ENCODE assay signal across 19 cellular contexts in the genomic region with DNA sequence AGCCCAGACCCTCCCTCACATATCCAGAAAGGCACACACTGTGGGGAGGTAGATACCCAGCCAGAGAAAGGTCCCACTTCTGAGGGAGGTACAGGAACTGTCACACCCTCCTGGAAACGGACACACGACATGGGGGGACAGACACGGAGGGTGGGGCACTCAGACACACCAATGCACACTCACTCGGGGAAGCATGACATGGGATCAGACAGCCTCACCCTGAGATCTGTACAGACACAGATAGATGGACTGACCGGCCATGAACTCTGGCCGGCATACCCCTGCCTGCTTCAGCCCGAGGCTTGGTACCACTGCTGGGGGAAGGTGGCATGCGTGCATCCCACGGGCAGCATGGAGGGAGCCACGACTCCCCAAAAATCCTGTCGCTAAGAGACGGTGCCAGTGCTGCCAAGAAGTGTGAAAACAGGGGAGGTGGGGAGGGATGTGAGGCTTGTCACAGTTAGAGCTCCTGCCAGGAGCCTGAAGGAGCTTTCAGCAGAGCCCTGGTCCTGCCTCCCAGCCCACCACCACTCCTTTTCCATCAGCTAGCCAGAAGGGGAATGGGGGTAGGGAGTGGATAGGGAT. TPM values are rescaled to one million over a fixed set of nuclear protein-coding genes. Genes with fewer than 3 reads are reported as not detected.
A peak's percentile ranks its signal among the peaks of the same experiment; 100 is the strongest.
DNase-seq lines count a peak whose midpoint lies in the region; ATAC-seq and TF ChIP-seq lines count a peak whose summit lies in the region.
"Had no signal": no experiment of that assay in that cellular context is flagged by ENCODE, and none has a peak within 500 bp of the region (broad histone marks: within the 10 kb centered on the region; RNA-seq: fewer than 3 reads in every experiment).

No MANE protein-coding gene starts in this region.

- POLR2A ChIA-PET in Caco-2 (lab: Charles Lee) = no interaction called here

- intact Hi-C loops in left colon (cut with DNase I, micrococcal nuclease) (no loop called here), Caco-2 (cut with micrococcal nuclease; ENCODE audit: unreplicated experiment) (no loop called here)

- no peaks in the 10 kb centered on the region for H3K27me3 ChIP-seq in Caco-2 (replicated peaks; ENCODE audit: control insufficient read depth, insufficient read depth, low read length)
- H3K27me3 ChIP-seq: BLaER1 had no signal

- H3K4me3 Mint-ChIP-seq in chondrocyte (ENCODE audit: unreplicated experiment) (no peak overlapping the region), Caco-2 (ENCODE audit: unreplicated experiment) (no peak overlapping the region)
- H3K4me3 Mint-ChIP-seq: CD8-positive, alpha-beta T cell had no signal

- CTCF ChIA-PET in Caco-2 (lab: Charles Lee) = interaction anchor here (2.4 kb wide), 1 partner anchor 14 kb away, joined by 6 read pairs; no protein-coding TSS in a partner anchor

- no peaks in the 10 kb centered on the region for H3K36me3 Mint-ChIP-seq in chondrocyte (ENCODE audit: low read depth)
- H3K36me3 Mint-ChIP-seq in Caco-2 (ENCODE audit: insufficient read depth, unreplicated experiment) = no peaks in the 10 kb centered on the region
- H3K36me3 Mint-ChIP-seq: CD8-positive, alpha-beta T cell had no signal

- H3K4me3 ChIP-seq in Caco-2 (ENCODE audit: low read depth, low read length) = no peak overlapping the region
- H3K4me3 ChIP-seq: BLaER1 had no signal

- H3K4me1 ChIP-seq in Caco-2 = peaks cover 4% of the 10 kb centered on the region; the same call in 1 of the 2 replicates

- in situ Hi-C loops in G401 (cut with HindIII; ENCODE audit: low sequenced_read_pairs) = no loop called here

- ATAC-seq in left colon = peak; percentile 64
- ATAC-seq: CD8-positive, alpha-beta T cell; PC-3 had no signal

- H3K9me3 Mint-ChIP-seq in chondrocyte (ENCODE audit: low read depth) (no peaks in the 10 kb centered on the region), Caco-2 (ENCODE audit: unreplicated experiment) (no peaks in the 10 kb centered on the region)
- H3K9me3 Mint-ChIP-seq: CD8-positive, alpha-beta T cell had no signal

- no peaks in the 10 kb centered on the region for H3K9me3 ChIP-seq in Caco-2
- H3K9me3 ChIP-seq: BLaER1 had no signal

- H3K36me3 ChIP-seq in Caco-2 (ENCODE audit: control insufficient read depth, insufficient read depth, low read length) = no peaks in the 10 kb centered on the region
- H3K36me3 ChIP-seq: BLaER1 had no signal

- H3K4me1 Mint-ChIP-seq in chondrocyte (ENCODE audit: low read depth) (no peaks in the 10 kb centered on the region), Caco-2 (ENCODE audit: low read depth, unreplicated experiment) (peaks cover 9% of the 10 kb centered on the region)

- peak; percentile 60 for DNase-seq in G401 (ENCODE audit: low spot score)
- DNase-seq in chondrocyte (ENCODE audit: low spot score) = peak; percentile 40
- DNase-seq in left colon = peak in 1 of 2 donors; percentile 21
- DNase-seq in putamen (ENCODE audit: low spot score) = peak; percentile 58
- DNase-seq in RKO (ENCODE audit: low spot score) = no peak
- no peak for DNase-seq in Caco-2
- no peak for DNase-seq in activated CD4-positive, alpha-beta T cell treated with anti-CD3 and anti-CD28 coated beads for 1 hour
- no peak for DNase-seq in mucosa of gallbladder (ENCODE audit: low spot score)
- DNase-seq: HCEC 1CT, KBM-7, MV-4-11, NCI-H1417 treated with DMSO at 0.1 percent for 48 hours, NCI-H1930, NCI-H2171, NCI-H774, PC-3 had no signal

- peaks cover 25% of the 10 kb centered on the region for H3K27me3 Mint-ChIP-seq in chondrocyte (ENCODE audit: low read depth)
- no peaks in the 10 kb centered on the region for H3K27me3 Mint-ChIP-seq in Caco-2 (ENCODE audit: insufficient read depth, unreplicated experiment)

- H3K27ac Mint-ChIP-seq in chondrocyte (ENCODE audit: unreplicated experiment) (no peak overlapping the region), Caco-2 (ENCODE audit: unreplicated experiment) (no peak overlapping the region)
- H3K27ac Mint-ChIP-seq: CD8-positive, alpha-beta T cell had no signal

- TF ChIP-seq CTCF in chondrocyte (IDR thresholded peaks at IDR 0.05) (no peak), Caco-2 (IDR thresholded peaks at IDR 0.05; ENCODE audit: insufficient read depth in 1 of 2, low read depth in 1 of 2, low read length in 1 of 2, severe bottlenecking in 1 of 2, unreplicated experiment in 1 of 2) (no peak)

- BruUV-seq in Caco-2 (replicated peaks; lab: Mats Ljungman, UMichigan) = no TSS peak

RNA-seq across cellular contexts. Expression of a gene that starts 0.6 kb away (rescaled TPM):
- total RNA-seq in G401 (2014; rRNA removed; shearing (Covaris generic)) = not detected in 2 replicates
- total RNA-seq in chondrocyte (not detected in 3 replicates), left colon (under 1 TPM; 0.28 to 0.31 TPM), Caco-2 (2022) (not detected in 2 replicates), mucosa of gallbladder (2.2 TPM)
- total RNA-seq: A172; CD8-positive, alpha-beta T cell; PC-3 had no signal

RNA-seq across cellular contexts. Expression of a gene that starts 20.1 kb away (rescaled TPM):
- 0.74 and 1.6 TPM in 2 replicates for total RNA-seq in G401 (2014; rRNA removed; shearing (Covaris generic))
- total RNA-seq in chondrocyte (0.34 to 0.60 TPM (median 0.54 TPM) in 3 replicates), left colon (1 to 10 TPM; 1.1 to 3.4 TPM), Caco-2 (2022) (0.88 and 1.00 TPM in 2 replicates), mucosa of gallbladder (1.6 TPM)
- total RNA-seq: PC-3 had no signal

RNA-seq across cellular contexts. Expression of a gene that starts 22.2 kb away (rescaled TPM):
- 64.7 and 86.2 TPM in 2 replicates for total RNA-seq in G401 (2014; rRNA removed; shearing (Covaris generic))
- 18.7 to 126 TPM (median 118 TPM) in 3 replicates for total RNA-seq in chondrocyte
- 100 to 1,000 TPM; 150 to 223 TPM for total RNA-seq in left colon
- total RNA-seq in Caco-2 (2022) = 132 and 146 TPM in 2 replicates
- 28.9 TPM for total RNA-seq in mucosa of gallbladder

RNA-seq across cellular contexts. Expression of a gene that starts 42.6 kb away (rescaled TPM):
- 93.8 and 125 TPM in 2 replicates for total RNA-seq in G401 (2014; rRNA removed; shearing (Covaris generic))
- total RNA-seq in chondrocyte (30.7 to 41.5 TPM (median 32.9 TPM) in 3 replicates), left colon (100 to 1,000 TPM; 101 to 107 TPM), Caco-2 (2022) (58.1 and 65.9 TPM in 2 replicates), mucosa of gallbladder (91.8 TPM)

RNA-seq across cellular contexts. Expression of a gene that starts 42.8 kb away (rescaled TPM):
- total RNA-seq in G401 (2014; rRNA removed; shearing (Covaris generic)) = 1.3 and 2.8 TPM in 2 replicates
- 1.2 to 1.6 TPM (median 1.3 TPM) in 3 replicates for total RNA-seq in chondrocyte
- 1 to 10 TPM; 1.2 to 1.5 TPM for total RNA-seq in left colon
- total RNA-seq in Caco-2 (2022) = 2.1 and 2.3 TPM in 2 replicates
- total RNA-seq in mucosa of gallbladder = 2.8 TPM
- total RNA-seq: A172 had no signal

Comparison
In these comparisons a context has a peak if more than half of its experiments do, and no peak if none do; other contexts are left out.
1. DNase-seq: peak in G401 (single experiment), chondrocyte (single experiment) and putamen (single experiment); none in RKO (single experiment), Caco-2 (0 of 2), activated CD4-positive, alpha-beta T cell treated with anti-CD3 and anti-CD28 coated beads for 1 hour (single experiment) and mucosa of gallbladder (single experiment).